In genomic region chr1:234956821-234957329, GRCh38 we compare ENCODE assay signal across 9 cellular contexts.
A peak's percentile ranks its signal among the peaks of the same experiment; 100 is the strongest.
DNase-seq lines count a peak whose midpoint lies in the region; ATAC-seq and TF ChIP-seq lines count a peak whose summit lies in the region.
"Had no signal": no experiment of that assay in that cellular context is flagged by ENCODE, and none has a peak within 500 bp of the region (broad histone marks: within the 10 kb centered on the region; RNA-seq: fewer than 3 reads in every experiment).

No MANE protein-coding gene starts in this region.

- H3K27ac Mint-ChIP-seq in activated CD4-positive, alpha-beta memory T cell treated with anti-CD3 and anti-CD28 coated beads for 36 hours = peak overlapping the region; percentile 7
- H3K27ac Mint-ChIP-seq in activated CD4-positive, alpha-beta memory T cell treated with anti-CD3 and anti-CD28 coated beads, Interleukin-2, amount 10 ng/mL, durations not matched to agents 7 days and 5 days = no peak overlapping the region
- H3K27ac Mint-ChIP-seq: activated naive CD4-positive, alpha-beta T cell treated with anti-CD3 and anti-CD28 coated beads, Interleukin-2, amount 10 ng/mL, durations not matched to agents 7 days and 5 days had no signal

- no peak for ATAC-seq in HG02759 (IDR thresholded peaks at IDR 0.05; ENCODE audit: unreplicated experiment)
- ATAC-seq in HG03571 (IDR thresholded peaks at IDR 0.05; ENCODE audit: unreplicated experiment) = no peak

- H3K36me3 ChIP-seq in iPS-18a (ENCODE audit: control insufficient read depth, low read depth, low read length) = no peaks in the 10 kb centered on the region
- no peaks in the 10 kb centered on the region for H3K36me3 ChIP-seq in stomach

- peak; percentile 8 for DNase-seq in activated CD4-positive, alpha-beta memory T cell treated with anti-CD3 and anti-CD28 coated beads for 36 hours
- no peak for DNase-seq in activated CD4-positive, alpha-beta memory T cell treated with anti-CD3 and anti-CD28 coated beads, Interleukin-2, amount 10 ng/mL, durations not matched to agents 7 days and 5 days
- DNase-seq in RPMI7951 (ENCODE audit: low read depth) (peak; percentile 83), stomach (no peak), inferior parietal cortex (ENCODE audit: extremely low spot score) (no peak)
- DNase-seq: activated naive CD4-positive, alpha-beta T cell treated with anti-CD3 and anti-CD28 coated beads, Interleukin-2, amount 10 ng/mL, durations not matched to agents 7 days and 5 days had no signal

- CTCF ChIA-PET in activated CD4-positive, alpha-beta memory T cell treated with anti-CD3 and anti-CD28 coated beads for 36 hours (lab: Charles Lee) = no interaction called here
- CTCF ChIA-PET in activated CD4-positive, alpha-beta memory T cell treated with anti-CD3 and anti-CD28 coated beads, Interleukin-2, amount 10 ng/mL, durations not matched to agents 7 days and 5 days (lab: Charles Lee) = no interaction called here

- no peak for TF ChIP-seq CTCF in stomach (IDR thresholded peaks at IDR 0.05)

- H3K4me1 ChIP-seq in iPS-18a (ENCODE audit: control insufficient read depth, low read depth, low read length) = peaks cover 30% of the 10 kb centered on the region
- H3K4me1 ChIP-seq in stomach = peaks cover 71 to 79% (median 72%) of the 10 kb centered on the region in 4 donors

- H3K27me3 ChIP-seq in iPS-18a (ENCODE audit: control insufficient read depth, insufficient read depth, low read length) = no peaks in the 10 kb centered on the region
- no peaks in the 10 kb centered on the region for H3K27me3 ChIP-seq in stomach

- peaks cover 67% of the 10 kb centered on the region for H3K4me1 Mint-ChIP-seq in activated CD4-positive, alpha-beta memory T cell treated with anti-CD3 and anti-CD28 coated beads for 36 hours (ENCODE audit: low read depth)
- peaks cover 61% of the 10 kb centered on the region for H3K4me1 Mint-ChIP-seq in activated CD4-positive, alpha-beta memory T cell treated with anti-CD3 and anti-CD28 coated beads, Interleukin-2, amount 10 ng/mL, durations not matched to agents 7 days and 5 days

- H3K36me3 Mint-ChIP-seq in activated CD4-positive, alpha-beta memory T cell treated with anti-CD3 and anti-CD28 coated beads for 36 hours = peaks cover 2% of the 10 kb centered on the region
- no peaks in the 10 kb centered on the region for H3K36me3 Mint-ChIP-seq in activated CD4-positive, alpha-beta memory T cell treated with anti-CD3 and anti-CD28 coated beads, Interleukin-2, amount 10 ng/mL, durations not matched to agents 7 days and 5 days (ENCODE audit: low read depth)
- H3K36me3 Mint-ChIP-seq: activated naive CD4-positive, alpha-beta T cell treated with anti-CD3 and anti-CD28 coated beads, Interleukin-2, amount 10 ng/mL, durations not matched to agents 7 days and 5 days had no signal

- H3K9ac ChIP-seq in iPS-18a (ENCODE audit: low read length) = peak overlapping the region; percentile 37

- TF ChIP-seq POLR2A in stomach (IDR thresholded peaks at IDR 0.05) = no peak

- intact Hi-C loops in activated CD4-positive, alpha-beta memory T cell treated with anti-CD3 and anti-CD28 coated beads for 36 hours (cut with micrococcal nuclease) = no loop called here
- intact Hi-C loops in stomach (cut with DNase I; ENCODE audit: low total_unique reads) = no loop called here

- H3K9me3 ChIP-seq in iPS-18a (ENCODE audit: control insufficient read depth, low read depth, low read length) (no peaks in the 10 kb centered on the region), stomach (no peaks in the 10 kb centered on the region)

- peak overlapping the region; percentile 58 for H3K27ac ChIP-seq in iPS-18a (ENCODE audit: low read length)
- H3K27ac ChIP-seq in stomach = peak overlapping the region; percentile 83 to 93 (median 93)

- no peak overlapping the region for H3K4me3 ChIP-seq in iPS-18a (ENCODE audit: low read length)
- no peak overlapping the region for H3K4me3 ChIP-seq in stomach

- no peaks in the 10 kb centered on the region for H3K27me3 Mint-ChIP-seq in activated CD4-positive, alpha-beta memory T cell treated with anti-CD3 and anti-CD28 coated beads for 36 hours
- no peaks in the 10 kb centered on the region for H3K27me3 Mint-ChIP-seq in activated CD4-positive, alpha-beta memory T cell treated with anti-CD3 and anti-CD28 coated beads, Interleukin-2, amount 10 ng/mL, durations not matched to agents 7 days and 5 days
- H3K27me3 Mint-ChIP-seq: activated naive CD4-positive, alpha-beta T cell treated with anti-CD3 and anti-CD28 coated beads, Interleukin-2, amount 10 ng/mL, durations not matched to agents 7 days and 5 days had no signal

- no peak overlapping the region for H3K4me3 Mint-ChIP-seq in activated CD4-positive, alpha-beta memory T cell treated with anti-CD3 and anti-CD28 coated beads for 36 hours
- H3K4me3 Mint-ChIP-seq in activated CD4-positive, alpha-beta memory T cell treated with anti-CD3 and anti-CD28 coated beads, Interleukin-2, amount 10 ng/mL, durations not matched to agents 7 days and 5 days = no peak overlapping the region
- H3K4me3 Mint-ChIP-seq: activated naive CD4-positive, alpha-beta T cell treated with anti-CD3 and anti-CD28 coated beads, Interleukin-2, amount 10 ng/mL, durations not matched to agents 7 days and 5 days had no signal

- no peaks in the 10 kb centered on the region for H3K9me3 Mint-ChIP-seq in activated CD4-positive, alpha-beta memory T cell treated with anti-CD3 and anti-CD28 coated beads for 36 hours
- no peaks in the 10 kb centered on the region for H3K9me3 Mint-ChIP-seq in activated CD4-positive, alpha-beta memory T cell treated with anti-CD3 and anti-CD28 coated beads, Interleukin-2, amount 10 ng/mL, durations not matched to agents 7 days and 5 days
- H3K9me3 Mint-ChIP-seq: activated naive CD4-positive, alpha-beta T cell treated with anti-CD3 and anti-CD28 coated beads, Interleukin-2, amount 10 ng/mL, durations not matched to agents 7 days and 5 days had no signal

- POLR2A ChIA-PET in activated CD4-positive, alpha-beta memory T cell treated with anti-CD3 and anti-CD28 coated beads for 36 hours (lab: Charles Lee) = interaction anchor here (1.2 to 1.5 kb wide), 2 partner anchors 14 to 30 kb away, joined by 5 to 7 read pairs; no protein-coding TSS in a partner anchor
- POLR2A ChIA-PET in activated CD4-positive, alpha-beta memory T cell treated with anti-CD3 and anti-CD28 coated beads, Interleukin-2, amount 10 ng/mL, durations not matched to agents 7 days and 5 days (lab: Charles Lee) = interaction anchor here (2.4 to 3.5 kb wide), 3 partner anchors 23 to 55 kb away, joined by 8 to 15 read pairs (median 15); no protein-coding TSS in a partner anchor

- no peak for TF ChIP-seq EP300 in stomach (IDR thresholded peaks at IDR 0.05)

- 45 to 64% (median 57%) methylated on average over 11 of the region's 11 CpGs for WGBS in stomach, 5 donors

Comparison
In these comparisons a context has a peak if more than half of its experiments do, and no peak if none do; other contexts are left out.
1. DNase-seq: peak in activated CD4-positive, alpha-beta memory T cell treated with anti-CD3 and anti-CD28 coated beads for 36 hours (single experiment) and RPMI7951 (single experiment); none in activated CD4-positive, alpha-beta memory T cell treated with anti-CD3 and anti-CD28 coated beads, Interleukin-2, amount 10 ng/mL, durations not matched to agents 7 days and 5 days (single experiment), stomach (single experiment) and inferior parietal cortex (single experiment).